In genomic region chr16:19745286-19746018, GRCh38 we compare ENCODE assay signal across 20 cellular contexts. TPM values are rescaled to one million over a fixed set of nuclear protein-coding genes. Genes with fewer than 3 reads are reported as not detected.
DNase-seq lines count a peak whose midpoint lies in the region; ATAC-seq and TF ChIP-seq lines count a peak whose summit lies in the region.
"Had no signal": no experiment of that assay in that cellular context is flagged by ENCODE, and none has a peak within 500 bp of the region (broad histone marks: within the 10 kb centered on the region; RNA-seq: fewer than 3 reads in every experiment).

No MANE protein-coding gene starts in this region.

- CTCF ChIA-PET in MCF 10A (lab: Yijun Ruan, JAX): interaction anchor here (2.1 kb wide), 1 partner anchor 162 kb away, joined by 6 read pairs; no protein-coding TSS in a partner anchor

- intact Hi-C loops in breast epithelium (cut with DNase I; ENCODE audit: low total_unique reads): no loop called here
- intact Hi-C loops in MCF 10A (cut with micrococcal nuclease): no loop called here

- TF ChIP-seq POLR2A in breast epithelium (IDR thresholded peaks at IDR 0.05): no peak

- no peak for ATAC-seq in natural killer cell treated with Interleukin-12 subunit alpha and Interleukin-12 subunit beta and Interleukin-15 and Interleukin-18, amount 100 ng/mL, for 72 hours
- ATAC-seq: activated CD8-positive, alpha-beta T cell treated with anti-CD3 and anti-CD28 coated beads for 36 hours; activated T-cell treated with anti-CD3 and anti-CD28 coated beads, Interleukin-2, amount 50 U/mL, for 72 hours; esophagus mucosa; stimulated activated effector memory CD8-positive, alpha-beta T cell treated with anti-CD3 and anti-CD28 coated beads, Interleukin-12 subunit alpha, Interleukin-12 subunit beta, amount 100 ng/mL, for 72 hours had no signal

- no peaks in the 10 kb centered on the region for H3K9me3 Mint-ChIP-seq in MCF 10A (ENCODE audit: unreplicated experiment)
- no peaks in the 10 kb centered on the region for H3K9me3 Mint-ChIP-seq in type B pancreatic cell
- H3K9me3 Mint-ChIP-seq in natural killer cell treated with Interleukin-12 subunit alpha and Interleukin-12 subunit beta and Interleukin-15 and Interleukin-18, amount 100 ng/mL, for 72 hours: no peaks in the 10 kb centered on the region
- H3K9me3 Mint-ChIP-seq: activated CD8-positive, alpha-beta T cell treated with anti-CD3 and anti-CD28 coated beads for 36 hours; activated T-cell treated with anti-CD3 and anti-CD28 coated beads, Interleukin-2, amount 50 U/mL, for 72 hours; CD8-positive, alpha-beta memory T cell; dendritic cell treated with granulocyte-macrophage colony-stimulating factor and Interleukin-4, amounts not matched to agents 40 ng/mL and 50 ng/mL, for 4 days; stimulated activated effector memory CD8-positive, alpha-beta T cell treated with anti-CD3 and anti-CD28 coated beads, Interleukin-12 subunit alpha, Interleukin-12 subunit beta, amount 100 ng/mL, for 72 hours had no signal

- no peak overlapping the region for H3K4me3 ChIP-seq in breast epithelium
- H3K4me3 ChIP-seq in adipocyte (ENCODE audit: low read length): no peak overlapping the region
- no peak overlapping the region for H3K4me3 ChIP-seq in fibroblast of villous mesenchyme (ENCODE audit: low read depth, low read length)
- H3K4me3 ChIP-seq: pancreas, skin epidermis had no signal

- H3K4me1 Mint-ChIP-seq in MCF 10A (ENCODE audit: insufficient read depth, unreplicated experiment) (no peaks in the 10 kb centered on the region), type B pancreatic cell (ENCODE audit: unreplicated experiment) (peaks cover 52% of the 10 kb centered on the region)
- H3K4me1 Mint-ChIP-seq in natural killer cell treated with Interleukin-12 subunit alpha and Interleukin-12 subunit beta and Interleukin-15 and Interleukin-18, amount 100 ng/mL, for 72 hours (ENCODE audit: low read depth in 2 of 2): no peaks in the 10 kb centered on the region
- H3K4me1 Mint-ChIP-seq: CD8-positive, alpha-beta memory T cell; stimulated activated effector memory CD8-positive, alpha-beta T cell treated with anti-CD3 and anti-CD28 coated beads, Interleukin-12 subunit alpha, Interleukin-12 subunit beta, amount 100 ng/mL, for 72 hours had no signal

- H3K4me3 Mint-ChIP-seq in MCF 10A (ENCODE audit: unreplicated experiment) (no peak overlapping the region), type B pancreatic cell (peak overlapping the region; percentile 47)
- H3K4me3 Mint-ChIP-seq in natural killer cell treated with Interleukin-12 subunit alpha and Interleukin-12 subunit beta and Interleukin-15 and Interleukin-18, amount 100 ng/mL, for 72 hours: no peak overlapping the region
- H3K4me3 Mint-ChIP-seq: activated CD8-positive, alpha-beta T cell treated with anti-CD3 and anti-CD28 coated beads for 36 hours; activated T-cell treated with anti-CD3 and anti-CD28 coated beads, Interleukin-2, amount 50 U/mL, for 72 hours; CD8-positive, alpha-beta memory T cell; dendritic cell treated with granulocyte-macrophage colony-stimulating factor and Interleukin-4, amounts not matched to agents 40 ng/mL and 50 ng/mL, for 4 days; stimulated activated effector memory CD8-positive, alpha-beta T cell treated with anti-CD3 and anti-CD28 coated beads, Interleukin-12 subunit alpha, Interleukin-12 subunit beta, amount 100 ng/mL, for 72 hours had no signal

- H3K36me3 Mint-ChIP-seq in MCF 10A (ENCODE audit: insufficient read depth, unreplicated experiment) (peaks cover 6% of the 10 kb centered on the region), type B pancreatic cell (peaks cover 5% of the 10 kb centered on the region)
- no peaks in the 10 kb centered on the region for H3K36me3 Mint-ChIP-seq in natural killer cell treated with Interleukin-12 subunit alpha and Interleukin-12 subunit beta and Interleukin-15 and Interleukin-18, amount 100 ng/mL, for 72 hours
- H3K36me3 Mint-ChIP-seq: CD8-positive, alpha-beta memory T cell; stimulated activated effector memory CD8-positive, alpha-beta T cell treated with anti-CD3 and anti-CD28 coated beads, Interleukin-12 subunit alpha, Interleukin-12 subunit beta, amount 100 ng/mL, for 72 hours had no signal

- H3K27me3 Mint-ChIP-seq in MCF 10A (ENCODE audit: insufficient read depth, unreplicated experiment) (no peaks in the 10 kb centered on the region), type B pancreatic cell (no peaks in the 10 kb centered on the region)
- peaks cover under 1% of the 10 kb centered on the region in 2 donors for H3K27me3 Mint-ChIP-seq in natural killer cell treated with Interleukin-12 subunit alpha and Interleukin-12 subunit beta and Interleukin-15 and Interleukin-18, amount 100 ng/mL, for 72 hours
- H3K27me3 Mint-ChIP-seq: activated CD8-positive, alpha-beta T cell treated with anti-CD3 and anti-CD28 coated beads for 36 hours; dendritic cell treated with granulocyte-macrophage colony-stimulating factor and Interleukin-4, amounts not matched to agents 40 ng/mL and 50 ng/mL, for 4 days had no signal

- no TSS peak for BruUV-seq in MCF 10A (replicated peaks; lab: Mats Ljungman, UMichigan)

- H3K27me3 ChIP-seq in breast epithelium (no peaks in the 10 kb centered on the region), adipocyte (replicated peaks; ENCODE audit: control insufficient read depth, insufficient read depth, low read length) (no peaks in the 10 kb centered on the region)
- H3K27me3 ChIP-seq: pancreas had no signal

- TF ChIP-seq CTCF in breast epithelium (IDR thresholded peaks at IDR 0.05) (no peak), MCF 10A (IDR thresholded peaks at IDR 0.05; ENCODE audit: unreplicated experiment) (no peak), fibroblast of villous mesenchyme (IDR thresholded peaks at IDR 0.05; ENCODE audit: insufficient read depth, low read depth, low read length) (no peak), type B pancreatic cell (conservative IDR thresholded peaks at IDR 0.05) (no peak)

- DNase-seq in breast epithelium (ENCODE audit: low spot score in 2 of 2) (no peak), MCF 10A (ENCODE audit: unreplicated experiment) (no peak), adipocyte (ENCODE audit: low read depth) (peak; percentile 45), fibroblast of villous mesenchyme (ENCODE audit: low read depth) (peak; percentile 51), type B pancreatic cell (ENCODE audit: extremely low spot score, unreplicated experiment) (no peak), NCI-H1048 (lab: John Stamatoyannopoulos, UW) (no peak), HT-29 (ENCODE audit: low spot score) (no peak)
- DNase-seq in natural killer cell treated with Interleukin-12 subunit alpha and Interleukin-12 subunit beta and Interleukin-15 and Interleukin-18, amount 100 ng/mL, for 72 hours (ENCODE audit: low spot score): no peak
- DNase-seq: activated CD8-positive, alpha-beta T cell treated with anti-CD3 and anti-CD28 coated beads for 36 hours; activated T-cell treated with anti-CD3 and anti-CD28 coated beads, Interleukin-2, amount 50 U/mL, for 72 hours; CD8-positive, alpha-beta memory T cell; left colon; NCI-H446 treated with DMSO at 0.1 percent for 48 hours; pancreas; trophoblast cell had no signal

- H3K9me3 ChIP-seq in breast epithelium: no peaks in the 10 kb centered on the region
- no peaks in the 10 kb centered on the region for H3K9me3 ChIP-seq in adipocyte (ENCODE audit: control insufficient read depth, low read length)
- H3K9me3 ChIP-seq: pancreas had no signal

- POLR2A ChIA-PET in MCF 10A (lab: Yijun Ruan, JAX): no interaction called here

- peak overlapping the region; percentile 33 to 39 for H3K27ac ChIP-seq in breast epithelium
- H3K27ac ChIP-seq: 22Rv1 had no signal

- H3K27ac Mint-ChIP-seq in MCF 10A (ENCODE audit: low read depth, unreplicated experiment): no peak overlapping the region
- H3K27ac Mint-ChIP-seq in type B pancreatic cell: no peak overlapping the region
- no peak overlapping the region for H3K27ac Mint-ChIP-seq in natural killer cell treated with Interleukin-12 subunit alpha and Interleukin-12 subunit beta and Interleukin-15 and Interleukin-18, amount 100 ng/mL, for 72 hours
- H3K27ac Mint-ChIP-seq: activated CD8-positive, alpha-beta T cell treated with anti-CD3 and anti-CD28 coated beads for 36 hours; activated T-cell treated with anti-CD3 and anti-CD28 coated beads, Interleukin-2, amount 50 U/mL, for 72 hours; dendritic cell treated with granulocyte-macrophage colony-stimulating factor and Interleukin-4, amounts not matched to agents 40 ng/mL and 50 ng/mL, for 4 days; stimulated activated effector memory CD8-positive, alpha-beta T cell treated with anti-CD3 and anti-CD28 coated beads, Interleukin-12 subunit alpha, Interleukin-12 subunit beta, amount 100 ng/mL, for 72 hours had no signal

- H3K4me1 ChIP-seq in breast epithelium: no peaks in the 10 kb centered on the region
- peaks cover 16% of the 10 kb centered on the region for H3K4me1 ChIP-seq in adipocyte (ENCODE audit: control insufficient read depth, insufficient read depth, low read length)

- H3K36me3 ChIP-seq in breast epithelium: no peaks in the 10 kb centered on the region
- no peaks in the 10 kb centered on the region for H3K36me3 ChIP-seq in adipocyte (ENCODE audit: control insufficient read depth, insufficient read depth, low read length, severe bottlenecking)
- H3K36me3 ChIP-seq: pancreas had no signal

- H3K9ac ChIP-seq in adipocyte (ENCODE audit: low read length): no peak overlapping the region

RNA-seq across cellular contexts. Expression of gene IQCK, which starts 27.4 kb away (rescaled TPM):
- 10 to 100 TPM; 25.9 to 63.8 (median 34.7) TPM for total RNA-seq in breast epithelium
- total RNA-seq in MCF 10A (2022): 5.9 and 8.4 TPM in 2 replicates
- 5.2 and 13.4 TPM in 2 replicates for total RNA-seq in fibroblast of villous mesenchyme
- 11.8 and 23.0 TPM in 2 replicates for total RNA-seq in type B pancreatic cell (ENCODE audit: low replicate concordance)
- 1 to 10 TPM in 1 of 2 donors, under 1 TPM in 1; 0.74 to 3.3 TPM for total RNA-seq in natural killer cell treated with Interleukin-12 subunit alpha and Interleukin-12 subunit beta and Interleukin-15 and Interleukin-18, amount 100 ng/mL, for 72 hours
- total RNA-seq in HT-29 (2014; rRNA removed; shearing (Covaris generic)): 4.3 and 5.7 TPM in 2 replicates

RNA-seq across cellular contexts. Expression of gene KNOP1, which starts 27.4 kb away (rescaled TPM):
- total RNA-seq in breast epithelium (10 to 100 TPM; 12.3 to 15.4 (median 13.0) TPM), MCF 10A (2022) (22.3 and 24.5 TPM in 2 replicates), fibroblast of villous mesenchyme (16.8 and 17.3 TPM in 2 replicates), type B pancreatic cell (ENCODE audit: low replicate concordance) (44.1 and 54.9 TPM in 2 replicates)
- total RNA-seq in natural killer cell treated with Interleukin-12 subunit alpha and Interleukin-12 subunit beta and Interleukin-15 and Interleukin-18, amount 100 ng/mL, for 72 hours: 10 to 100 TPM; 16.8 to 32.8 TPM
- 17.0 and 19.2 TPM in 2 replicates for total RNA-seq in HT-29 (2014; rRNA removed; shearing (Covaris generic))

Comparison
In these comparisons a context has a peak if more than half of its experiments do, and no peak if none do; other contexts are left out.
1. DNase-seq: peak in adipocyte (single experiment) and fibroblast of villous mesenchyme (single experiment); none in breast epithelium (0 of 2), MCF 10A (single experiment), type B pancreatic cell (single experiment), NCI-H1048 (single experiment), natural killer cell treated with Interleukin-12 subunit alpha and Interleukin-12 subunit beta and Interleukin-15 and Interleukin-18, amount 100 ng/mL, for 72 hours (single experiment) and HT-29 (single experiment).